Comparison of ENCODE assay signal across 17 cellular contexts in genomic region chr20:53856675-53857295, GRCh38.
DNase-seq lines count a peak whose midpoint lies in the region; ATAC-seq, FAIRE-seq and TF ChIP-seq lines count a peak whose summit lies in the region.
"Had no signal": no experiment of that assay in that cellular context is flagged by ENCODE, and none has a peak within 500 bp of the region (broad histone marks: within the 10 kb centered on the region; RNA-seq: fewer than 3 reads in every experiment).

No MANE protein-coding gene starts in this region.

- no peak overlapping the region for H3K9ac ChIP-seq in parathyroid adenoma
- H3K9ac ChIP-seq: KMS-11 had no signal

- H3K27ac ChIP-seq in A549 (no peak overlapping the region), OCI-LY7 (ENCODE audit: low read depth, low read length, poor library complexity, severe bottlenecking) (no peak overlapping the region), parathyroid adenoma (peak overlapping the region; percentile 66)
- H3K27ac ChIP-seq in CD8-positive, alpha-beta T cell (ENCODE audit: low read depth, low read length), result no peak overlapping the region
- H3K27ac ChIP-seq: KMS-11 had no signal

- CTCF ChIA-PET in A549 (lab: Yijun Ruan, JAX), result interaction anchor here (1.0 to 1.2 kb wide), 5 partner anchors 28 to 235 kb away, joined by 3 read pairs; no protein-coding TSS in a partner anchor
- CTCF ChIA-PET in CD8-positive, alpha-beta T cell (lab: Charles Lee), result interaction anchor here (0.7 to 1.8 kb wide), 4 partner anchors 9 to 243 kb away, joined by 3 to 6 read pairs (median 5); no protein-coding TSS in a partner anchor
- CTCF ChIA-PET in OCI-LY7 (lab: Charles Lee; ENCODE audit: unreplicated experiment), result interaction anchor here (0.8 kb wide), 1 partner anchor 9 kb away, joined by 3 read pairs; no protein-coding TSS in a partner anchor

- H3K36me3 Mint-ChIP-seq in CD8-positive, alpha-beta T cell, result no peaks in the 10 kb centered on the region

- no peak overlapping the region for H3K4me3 ChIP-seq in A549
- H3K4me3 ChIP-seq in CD8-positive, alpha-beta T cell (ENCODE audit: low read depth, low read length), result no peak overlapping the region
- no peak overlapping the region for H3K4me3 ChIP-seq in OCI-LY7 (ENCODE audit: low read depth, low read length, poor library complexity, severe bottlenecking)
- no peak overlapping the region for H3K4me3 ChIP-seq in parathyroid adenoma (ENCODE audit: low read depth, low read length)

- no peak for DNase-seq in A549 (ENCODE audit: low read depth in 1 of 2, low spot score in 1 of 2)
- DNase-seq in CD8-positive, alpha-beta T cell, result no peak
- no peak for DNase-seq in OCI-LY7 (ENCODE audit: low spot score)
- no peak for DNase-seq in DMS153 treated with DMSO at 0.1 percent for 48 hours (lab: John Stamatoyannopoulos, UW; ENCODE audit: unreplicated experiment)
- DNase-seq: ACHN, AML-193, Calu3, DMS79, NCI-H1092, NCI-H2227 treated with DMSO at 0.1 percent for 48 hours, NCI-H524, Right ventricle myocardium superior had no signal

- no peak for ATAC-seq in A549
- no peak for ATAC-seq in CD8-positive, alpha-beta T cell
- ATAC-seq in HG03439 (IDR thresholded peaks at IDR 0.05; ENCODE audit: unreplicated experiment), result no peak
- no peak for ATAC-seq in HG03139 (IDR thresholded peaks at IDR 0.05; ENCODE audit: unreplicated experiment)

- no peak overlapping the region for H3K4me3 Mint-ChIP-seq in CD8-positive, alpha-beta T cell

- H3K27ac Mint-ChIP-seq in CD8-positive, alpha-beta T cell, result peak overlapping the region; percentile 67

- H3K27me3 ChIP-seq in CD8-positive, alpha-beta T cell (ENCODE audit: insufficient read depth, low read length), result no peaks in the 10 kb centered on the region
- H3K27me3 ChIP-seq in parathyroid adenoma (ENCODE audit: control insufficient read depth, insufficient read depth, low read length), result no peaks in the 10 kb centered on the region

- H3K9me3 Mint-ChIP-seq in CD8-positive, alpha-beta T cell, result no peaks in the 10 kb centered on the region

- H3K9me3 ChIP-seq in A549 (no peaks in the 10 kb centered on the region), OCI-LY7 (ENCODE audit: low read length) (no peaks in the 10 kb centered on the region), parathyroid adenoma (ENCODE audit: control insufficient read depth, low read length) (no peaks in the 10 kb centered on the region)
- no peaks in the 10 kb centered on the region for H3K9me3 ChIP-seq in CD8-positive, alpha-beta T cell (ENCODE audit: low read length)

- no peak for TF ChIP-seq RAD21 in A549 (conservative IDR thresholded peaks at IDR 0.05 in 1 of 2, IDR thresholded peaks at IDR 0.05 in 1 of 2)

- H3K27me3 Mint-ChIP-seq in CD8-positive, alpha-beta T cell (ENCODE audit: low read depth), result no peaks in the 10 kb centered on the region

- H3K36me3 ChIP-seq in CD8-positive, alpha-beta T cell (ENCODE audit: insufficient read depth, low read length), result no peaks in the 10 kb centered on the region
- H3K36me3 ChIP-seq in OCI-LY7 (ENCODE audit: insufficient read depth, low read length) (no peaks in the 10 kb centered on the region), parathyroid adenoma (ENCODE audit: control insufficient read depth, insufficient read depth, low read length) (no peaks in the 10 kb centered on the region)

- H3K9me2 ChIP-seq in OCI-LY7 (ENCODE audit: insufficient read depth, low read length), result no peaks in the 10 kb centered on the region

- no TSS peak for BruUV-seq in OCI-LY7 (replicated peaks; lab: Mats Ljungman, UMichigan)

- H3K4me1 ChIP-seq in A549 (no peaks in the 10 kb centered on the region), OCI-LY7 (ENCODE audit: insufficient read depth, low read length, poor library complexity, severe bottlenecking) (peaks cover 17% of the 10 kb centered on the region), parathyroid adenoma (peaks cover 19% of the 10 kb centered on the region)
- H3K4me1 ChIP-seq in CD8-positive, alpha-beta T cell (ENCODE audit: insufficient read depth, low read length), result peaks cover 21% of the 10 kb centered on the region

- 86% methylated on average over 3 of the region's 3 CpGs for WGBS in A549 (ENCODE audit: missing lambda C conversion rate)

- FAIRE-seq in A549 (lab: Jason Lieb, UNC), result no peak
- FAIRE-seq: RCC 7860 had no signal

- TF ChIP-seq CTCF in A549 (IDR thresholded peaks at IDR 0.05) (no peak), OCI-LY7 (conservative IDR thresholded peaks at IDR 0.05; ENCODE audit: low read length) (no peak), parathyroid adenoma (IDR thresholded peaks at IDR 0.05) (no peak)
- TF ChIP-seq CTCF in CD8-positive, alpha-beta T cell (IDR thresholded peaks at IDR 0.05), result no peak

- POLR2A ChIA-PET in A549 (lab: Yijun Ruan, JAX), result no interaction called here
- POLR2A ChIA-PET in CD8-positive, alpha-beta T cell (lab: Charles Lee), result interaction anchor here (1.0 to 1.2 kb wide), 3 partner anchors 9 to 10 kb away, joined by 3 to 5 read pairs (median 4); no protein-coding TSS in a partner anchor
- POLR2A ChIA-PET in OCI-LY7 (lab: Charles Lee), result interaction anchor here (0.7 to 2.2 kb wide), 10 partner anchors 9 to 444 kb away, joined by 3 to 12 read pairs (median 6); no protein-coding TSS in a partner anchor

- no peaks in the 10 kb centered on the region for H3K79me2 ChIP-seq in OCI-LY7 (ENCODE audit: insufficient read depth, low read depth, low read length)
- H3K79me2 ChIP-seq in parathyroid adenoma, result no peaks in the 10 kb centered on the region

- no peak overlapping the region for H3K4me2 ChIP-seq in A549
- H3K4me2 ChIP-seq in OCI-LY7 (ENCODE audit: low read length), result no peak overlapping the region
- H3K4me2 ChIP-seq in parathyroid adenoma (ENCODE audit: low read length), result no peak overlapping the region
- H3K4me2 ChIP-seq: KMS-11 had no signal

- H4K20me1 ChIP-seq in OCI-LY7 (ENCODE audit: insufficient read depth, low read length), result no peaks in the 10 kb centered on the region

- no peak for TF ChIP-seq POLR2A in A549 (IDR thresholded peaks at IDR 0.05; ENCODE audit: low read length)

- peak overlapping the region; percentile 66; the same call in 1 of the 2 replicates for H2AFZ ChIP-seq in OCI-LY7 (ENCODE audit: low read length)
- no peak overlapping the region for H2AFZ ChIP-seq in parathyroid adenoma

- intact Hi-C loops in CD8-positive, alpha-beta T cell (cut with DNase I, micrococcal nuclease), result no loop called here
- intact Hi-C loops in OCI-LY7 (cut with micrococcal nuclease; ENCODE audit: unreplicated experiment), result no loop called here

- no peak for TF ChIP-seq EP300 in A549 (IDR thresholded peaks at IDR 0.05)

- H3K4me1 Mint-ChIP-seq in CD8-positive, alpha-beta T cell (ENCODE audit: low read depth), result peaks cover 32% of the 10 kb centered on the region

TF ChIP-seq in A549, 52 proteins besides CTCF, POLR2A, EP300 and RAD21:
- TF ChIP-seq KDM1A (IDR thresholded peaks at IDR 0.05; ENCODE audit: low read depth) (0 out of 2 replicates have a peak, but pooled peaks have one; percentile 57), HES2 (IDR thresholded peaks at IDR 0.05) (no peak)
